1 cellular context compared by ENCODE assay signal in the genomic region with DNA sequence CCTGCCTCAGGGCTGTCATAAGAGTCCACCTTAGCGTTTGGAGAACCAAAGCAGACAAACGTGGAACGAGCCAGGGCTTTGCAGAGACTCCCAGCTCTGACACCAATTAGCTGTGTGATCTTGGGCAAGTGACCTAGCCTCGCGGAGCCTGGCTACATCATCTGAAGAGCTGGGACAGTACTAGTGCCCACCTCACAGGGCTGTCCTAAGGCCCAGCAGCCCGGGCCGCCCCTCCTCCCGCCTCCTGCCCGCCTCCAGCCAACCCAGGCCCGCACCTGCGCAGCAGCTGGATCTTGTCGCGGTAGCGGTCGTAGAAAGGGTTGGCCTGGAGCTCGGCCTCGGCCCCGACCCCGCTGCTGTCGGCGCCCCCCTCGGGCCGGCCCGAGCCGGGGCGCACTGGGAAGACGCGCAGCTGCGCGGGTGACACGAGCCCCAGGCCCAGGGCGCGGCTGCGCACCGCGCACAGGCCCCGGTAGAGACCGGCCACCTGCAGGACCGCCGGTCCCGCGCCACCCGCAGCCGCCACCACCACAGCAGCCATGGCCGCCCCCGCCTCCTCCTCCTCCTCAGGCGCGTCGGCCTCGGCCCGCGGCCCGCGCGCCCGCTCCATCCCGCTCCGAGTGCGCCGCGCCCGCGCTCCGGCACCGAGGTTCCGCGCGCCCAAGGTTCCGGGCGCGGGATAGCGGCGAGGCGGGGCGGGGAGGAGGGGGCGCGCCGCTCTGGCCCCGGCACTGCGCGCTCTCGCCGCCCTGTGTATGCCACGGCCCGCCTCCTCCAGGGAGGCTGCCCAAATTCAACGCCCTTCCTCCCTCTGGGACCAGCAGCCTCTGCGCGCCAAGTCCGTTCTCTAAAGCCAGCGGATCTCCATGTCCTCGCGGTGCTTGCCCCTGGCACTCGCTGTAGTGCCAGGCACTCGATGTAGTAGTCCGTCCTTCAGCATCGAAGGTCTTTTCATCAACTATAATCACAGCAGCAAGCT.
TF ChIP-seq lines count a peak whose summit lies in the region.

A gene with protein sequence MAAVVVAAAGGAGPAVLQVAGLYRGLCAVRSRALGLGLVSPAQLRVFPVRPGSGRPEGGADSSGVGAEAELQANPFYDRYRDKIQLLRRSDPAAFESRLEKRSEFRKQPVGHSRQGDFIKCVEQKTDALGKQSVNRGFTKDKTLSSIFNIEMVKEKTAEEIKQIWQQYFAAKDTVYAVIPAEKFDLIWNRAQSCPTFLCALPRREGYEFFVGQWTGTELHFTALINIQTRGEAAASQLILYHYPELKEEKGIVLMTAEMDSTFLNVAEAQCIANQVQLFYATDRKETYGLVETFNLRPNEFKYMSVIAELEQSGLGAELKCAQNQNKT (minus strand): TSS at position 583 of the 979 bp plus-strand sequence. CDS start 42 bp downstream, at position 541.

TF ChIP-seq in HepG2, 621 proteins besides CTCF, POLR2A, EP300 and RAD21 (continued from another document and continues in another):
- TF ChIP-seq ZBTB40 (IDR thresholded peaks at IDR 0.05) = no peak
- no peak for TF ChIP-seq ZBTB40 (CRISPR knock-in tag; IDR thresholded peaks at IDR 0.05)
- TF ChIP-seq, protein P1, sequence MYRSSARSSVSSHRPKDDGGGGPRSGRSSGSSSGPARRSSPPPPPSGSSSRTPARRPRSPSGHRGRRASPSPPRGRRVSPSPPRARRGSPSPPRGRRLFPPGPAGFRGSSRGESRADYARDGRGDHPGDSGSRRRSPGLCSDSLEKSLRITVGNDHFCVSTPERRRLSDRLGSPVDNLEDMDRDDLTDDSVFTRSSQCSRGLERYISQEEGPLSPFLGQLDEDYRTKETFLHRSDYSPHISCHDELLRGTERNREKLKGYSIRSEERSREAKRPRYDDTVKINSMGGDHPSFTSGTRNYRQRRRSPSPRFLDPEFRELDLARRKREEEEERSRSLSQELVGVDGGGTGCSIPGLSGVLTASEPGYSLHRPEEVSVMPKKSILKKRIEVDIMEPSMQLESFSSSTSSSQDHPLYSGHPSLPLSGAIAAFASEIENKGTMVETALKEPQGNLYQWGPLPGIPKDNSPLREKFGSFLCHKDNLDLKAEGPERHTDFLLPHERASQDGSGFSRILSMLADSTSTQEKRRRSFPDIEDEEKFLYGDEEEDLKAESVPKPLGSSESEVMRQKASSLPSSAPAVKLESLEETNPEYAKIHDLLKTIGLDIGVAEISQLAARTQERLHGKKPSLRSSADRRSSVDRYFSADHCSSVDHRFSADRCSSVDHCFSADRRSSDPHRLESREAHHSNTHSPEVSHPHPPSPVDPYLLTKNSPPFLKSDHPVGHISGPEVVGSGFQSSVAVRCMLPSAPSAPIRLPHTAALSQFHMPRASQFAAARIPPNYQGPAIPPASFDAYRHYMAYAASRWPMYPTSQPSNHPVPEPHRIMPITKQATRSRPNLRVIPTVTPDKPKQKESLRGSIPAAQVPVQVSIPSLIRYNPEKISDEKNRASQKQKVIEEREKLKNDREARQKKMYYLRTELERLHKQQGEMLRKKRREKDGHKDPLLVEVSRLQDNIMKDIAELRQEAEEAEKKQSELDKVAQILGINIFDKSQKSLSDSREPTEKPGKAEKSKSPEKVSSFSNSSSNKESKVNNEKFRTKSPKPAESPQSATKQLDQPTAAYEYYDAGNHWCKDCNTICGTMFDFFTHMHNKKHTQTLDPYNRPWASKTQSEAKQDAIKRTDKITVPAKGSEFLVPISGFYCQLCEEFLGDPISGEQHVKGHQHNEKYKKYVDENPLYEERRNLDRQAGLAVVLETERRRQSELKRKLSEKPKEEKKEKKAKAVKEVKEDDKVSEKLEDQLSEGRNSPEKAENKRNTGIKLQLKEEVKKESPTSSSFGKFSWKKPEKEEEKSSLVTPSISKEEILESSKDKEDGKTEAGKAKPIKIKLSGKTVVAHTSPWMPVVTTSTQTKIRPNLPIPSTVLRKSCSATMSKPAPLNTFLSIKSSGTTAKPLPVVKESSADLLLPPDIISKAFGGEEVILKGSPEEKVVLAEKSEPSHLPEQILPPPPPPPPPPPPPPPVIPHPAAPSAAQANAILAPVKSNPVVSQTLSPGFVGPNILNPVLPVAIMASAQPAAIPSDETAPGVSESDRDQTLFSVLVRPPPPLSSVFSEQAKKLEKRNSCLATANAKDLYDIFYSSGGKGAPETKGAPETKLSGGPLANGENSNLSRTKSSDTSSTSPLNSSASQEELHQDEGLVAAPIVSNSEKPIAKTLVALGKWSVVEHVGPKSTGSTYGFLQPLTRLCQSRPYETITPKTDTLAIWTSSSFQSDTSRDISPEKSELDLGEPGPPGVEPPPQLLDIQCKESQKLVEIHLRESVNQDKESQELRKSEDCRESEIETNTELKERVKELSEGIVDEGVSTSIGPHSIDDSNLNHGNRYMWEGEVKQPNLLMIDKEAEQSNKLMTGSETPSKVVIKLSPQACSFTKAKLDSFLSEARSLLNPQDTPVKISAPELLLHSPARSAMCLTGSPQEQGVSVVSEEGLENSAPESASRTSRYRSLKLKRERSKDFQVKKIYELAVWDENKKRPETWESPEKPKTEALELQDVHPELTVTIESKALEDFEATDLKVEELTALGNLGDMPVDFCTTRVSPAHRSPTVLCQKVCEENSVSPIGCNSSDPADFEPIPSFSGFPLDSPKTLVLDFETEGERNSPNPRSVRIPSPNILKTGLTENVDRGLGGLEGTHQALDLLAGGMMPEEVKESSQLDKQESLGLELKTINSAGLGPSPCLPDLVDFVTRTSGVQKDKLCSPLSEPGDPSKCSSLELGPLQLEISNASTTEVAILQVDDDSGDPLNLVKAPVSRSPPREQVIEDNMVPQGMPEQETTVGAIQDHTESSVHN (CRISPR knock-in tag; IDR thresholded peaks at IDR 0.05) = no peak
- no peak for TF ChIP-seq NFE2L2 (IDR thresholded peaks at IDR 0.05; ENCODE audit: low read length)
- no peak; the same call in 1 of the 2 replicates for TF ChIP-seq ZNF782 (CRISPR knock-in tag; IDR thresholded peaks at IDR 0.05; ENCODE audit: borderline replicate concordance)
- TF ChIP-seq EED (CRISPR knock-in tag; IDR thresholded peaks at IDR 0.05) = no peak
- peak; percentile 71 for TF ChIP-seq ZNF431 (CRISPR knock-in tag; IDR thresholded peaks at IDR 0.05; ENCODE audit: borderline replicate concordance, low read depth)
- TF ChIP-seq ZNF766 (CRISPR knock-in tag; IDR thresholded peaks at IDR 0.05; ENCODE audit: borderline replicate concordance) = 0 out of 2 replicates have a peak, but pooled peaks have one; percentile 26
- TF ChIP-seq SAP130 (CRISPR knock-in tag; IDR thresholded peaks at IDR 0.05; ENCODE audit: low read depth) = peak; percentile 41
- no peak for TF ChIP-seq GLI4 (CRISPR knock-in tag; IDR thresholded peaks at IDR 0.05; ENCODE audit: borderline replicate concordance)
- no peak for TF ChIP-seq ZNF30 (CRISPR knock-in tag; IDR thresholded peaks at IDR 0.05)
- TF ChIP-seq ZNF652 (CRISPR knock-in tag; IDR thresholded peaks at IDR 0.05; ENCODE audit: borderline replicate concordance, low read depth) = no peak
- no peak for TF ChIP-seq HNRNPLL (IDR thresholded peaks at IDR 0.05; ENCODE audit: low read depth, low read length, poor library complexity, severe bottlenecking)
- TF ChIP-seq ZNF570 (CRISPR knock-in tag; IDR thresholded peaks at IDR 0.05; ENCODE audit: borderline replicate concordance) = 0 out of 2 replicates have a peak, but pooled peaks have one; percentile 25
- TF ChIP-seq NCOA5 (CRISPR knock-in tag; IDR thresholded peaks at IDR 0.05) = no peak
- 0 out of 2 replicates have a peak, but pooled peaks have one; percentile 17 for TF ChIP-seq IRF9 (CRISPR knock-in tag; IDR thresholded peaks at IDR 0.05; ENCODE audit: borderline replicate concordance)
- TF ChIP-seq ZKSCAN5 (CRISPR knock-in tag; IDR thresholded peaks at IDR 0.05) = no peak
- TF ChIP-seq FOXJ3 (CRISPR knock-in tag; IDR thresholded peaks at IDR 0.05; ENCODE audit: borderline replicate concordance) = no peak
- TF ChIP-seq DRAP1 (CRISPR knock-in tag; IDR thresholded peaks at IDR 0.05) = no peak
- TF ChIP-seq, protein P2, sequence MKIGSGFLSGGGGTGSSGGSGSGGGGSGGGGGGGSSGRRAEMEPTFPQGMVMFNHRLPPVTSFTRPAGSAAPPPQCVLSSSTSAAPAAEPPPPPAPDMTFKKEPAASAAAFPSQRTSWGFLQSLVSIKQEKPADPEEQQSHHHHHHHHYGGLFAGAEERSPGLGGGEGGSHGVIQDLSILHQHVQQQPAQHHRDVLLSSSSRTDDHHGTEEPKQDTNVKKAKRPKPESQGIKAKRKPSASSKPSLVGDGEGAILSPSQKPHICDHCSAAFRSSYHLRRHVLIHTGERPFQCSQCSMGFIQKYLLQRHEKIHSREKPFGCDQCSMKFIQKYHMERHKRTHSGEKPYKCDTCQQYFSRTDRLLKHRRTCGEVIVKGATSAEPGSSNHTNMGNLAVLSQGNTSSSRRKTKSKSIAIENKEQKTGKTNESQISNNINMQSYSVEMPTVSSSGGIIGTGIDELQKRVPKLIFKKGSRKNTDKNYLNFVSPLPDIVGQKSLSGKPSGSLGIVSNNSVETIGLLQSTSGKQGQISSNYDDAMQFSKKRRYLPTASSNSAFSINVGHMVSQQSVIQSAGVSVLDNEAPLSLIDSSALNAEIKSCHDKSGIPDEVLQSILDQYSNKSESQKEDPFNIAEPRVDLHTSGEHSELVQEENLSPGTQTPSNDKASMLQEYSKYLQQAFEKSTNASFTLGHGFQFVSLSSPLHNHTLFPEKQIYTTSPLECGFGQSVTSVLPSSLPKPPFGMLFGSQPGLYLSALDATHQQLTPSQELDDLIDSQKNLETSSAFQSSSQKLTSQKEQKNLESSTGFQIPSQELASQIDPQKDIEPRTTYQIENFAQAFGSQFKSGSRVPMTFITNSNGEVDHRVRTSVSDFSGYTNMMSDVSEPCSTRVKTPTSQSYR (CRISPR knock-in tag; IDR thresholded peaks at IDR 0.05; ENCODE audit: borderline replicate concordance) = peak; percentile 23
- TF ChIP-seq ZNF512 (CRISPR knock-in tag; IDR thresholded peaks at IDR 0.05) = no peak
